Comparison of ENCODE assay signal across 1 cellular context in the genomic region with DNA sequence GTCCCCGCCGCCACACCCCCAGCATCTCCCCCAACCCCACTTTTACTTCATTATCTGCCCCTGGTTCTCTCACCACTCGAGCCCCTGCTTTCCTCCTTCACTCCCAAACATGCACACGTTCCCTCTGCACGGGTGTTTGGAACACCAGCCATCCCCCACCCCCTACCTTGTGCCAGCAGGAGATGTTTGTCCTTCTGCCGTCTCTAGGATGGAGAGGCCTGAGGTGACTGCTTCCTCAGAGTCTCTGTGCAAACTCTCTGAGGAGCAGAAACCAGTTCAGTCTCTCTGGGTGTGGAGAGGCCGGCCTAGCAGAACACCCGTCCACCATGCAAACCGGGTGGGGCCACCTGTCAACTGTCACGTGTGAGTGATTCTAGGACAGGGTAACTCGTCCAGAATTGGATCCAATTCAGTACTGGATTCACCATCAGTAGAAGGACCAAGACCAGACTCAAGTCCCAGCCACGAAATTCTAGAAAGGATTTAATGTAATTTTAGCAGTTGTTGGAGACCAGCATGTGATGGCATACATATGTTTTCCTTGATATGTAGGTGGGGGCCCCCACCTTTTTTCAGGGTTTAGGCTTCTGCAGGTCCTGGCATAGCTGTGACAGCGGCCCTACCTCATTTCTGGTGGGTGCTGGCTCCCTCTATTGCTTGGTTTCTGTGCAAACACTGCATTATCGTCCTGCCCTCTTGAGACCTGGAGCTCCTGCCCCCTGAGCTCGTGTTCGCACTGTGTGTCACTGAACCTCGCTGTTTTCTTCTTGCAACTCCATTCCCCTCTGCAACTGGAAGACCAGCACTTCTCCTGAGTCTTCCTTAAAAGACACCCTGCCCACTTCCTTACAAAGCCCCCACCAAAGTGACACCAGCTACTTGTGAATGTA.
TF ChIP-seq lines count a peak whose summit lies in the region.

A gene with protein sequence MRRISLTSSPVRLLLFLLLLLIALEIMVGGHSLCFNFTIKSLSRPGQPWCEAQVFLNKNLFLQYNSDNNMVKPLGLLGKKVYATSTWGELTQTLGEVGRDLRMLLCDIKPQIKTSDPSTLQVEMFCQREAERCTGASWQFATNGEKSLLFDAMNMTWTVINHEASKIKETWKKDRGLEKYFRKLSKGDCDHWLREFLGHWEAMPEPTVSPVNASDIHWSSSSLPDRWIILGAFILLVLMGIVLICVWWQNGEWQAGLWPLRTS (minus strand): TSS at position 259 of the 890 bp plus-strand sequence. CDS start 7,212 bp downstream, outside the sequence.

TF ChIP-seq in GM23338, 12 proteins besides CTCF, POLR2A, EP300 and RAD21 (continued from another document):
- no peak for TF ChIP-seq ZNF331 (CRISPR knock-in tag; IDR thresholded peaks at IDR 0.05; ENCODE audit: low read depth)
- no peak for TF ChIP-seq CREB1 (CRISPR knock-in tag; IDR thresholded peaks at IDR 0.05; ENCODE audit: low read depth)
- no peak for TF ChIP-seq EZH2phosphoT487 (IDR thresholded peaks at IDR 0.05; ENCODE audit: unreplicated experiment)
- no peak for TF ChIP-seq POLR2AphosphoS5 (IDR thresholded peaks at IDR 0.05; ENCODE audit: low read depth)
- TF ChIP-seq JUNB (IDR thresholded peaks at IDR 0.05; ENCODE audit: unreplicated experiment) = no peak
- TF ChIP-seq ZNF462 (CRISPR knock-in tag; IDR thresholded peaks at IDR 0.05) = no peak
- no peak for TF ChIP-seq ZNF114 (CRISPR knock-in tag; IDR thresholded peaks at IDR 0.05)
- no peak for TF ChIP-seq EZH2 (IDR thresholded peaks at IDR 0.05; ENCODE audit: low read depth, unreplicated experiment)
- no peak for TF ChIP-seq NANOG (IDR thresholded peaks at IDR 0.05; ENCODE audit: borderline replicate concordance)
- no peak for TF ChIP-seq ETS1 (IDR thresholded peaks at IDR 0.05)
TF ChIP-seq in GM23338: peak in this region for 0.
